In the genomic region with DNA sequence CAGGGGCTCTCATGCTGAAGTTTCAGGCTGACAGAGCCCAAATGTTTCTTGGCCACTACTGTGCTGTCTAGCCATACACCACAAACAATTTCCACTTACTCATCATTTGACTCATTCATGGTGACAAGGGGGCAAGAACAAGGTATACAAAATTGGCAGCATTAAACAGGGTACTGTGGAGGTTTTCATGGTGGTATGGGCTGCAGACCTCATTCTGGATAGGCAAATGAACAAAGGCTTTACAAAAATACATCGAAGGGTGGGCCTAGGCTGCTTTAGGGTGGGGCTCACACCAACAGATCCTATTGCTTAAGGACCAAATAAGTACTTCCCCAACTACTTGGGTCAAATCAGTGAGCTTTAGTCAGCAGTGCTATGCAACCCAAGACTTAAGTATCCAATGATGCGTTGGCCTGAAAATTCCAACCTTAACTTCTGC, we compare ENCODE assay signal across 8 cellular contexts. TPM values are rescaled to one million over a fixed set of nuclear protein-coding genes. Genes with fewer than 3 reads are reported as not detected.
DNase-seq lines count a peak whose midpoint lies in the region; ATAC-seq, FAIRE-seq and TF ChIP-seq lines count a peak whose summit lies in the region.

No MANE protein-coding gene starts in this region.

- H3K27me3 Mint-ChIP-seq in activated T-cell treated with anti-CD3 and anti-CD28 coated beads, Interleukin-2, amount 50 U/mL, for 24 hours, result no peaks in the 10 kb centered on the region

- no peak for FAIRE-seq in GM12892 (lab: Jason Lieb, UNC)

- ATAC-seq in HG03066 (IDR thresholded peaks at IDR 0.05; ENCODE audit: low read depth, unreplicated experiment), result peak; percentile 65

- DNase-seq in activated T-cell treated with anti-CD3 and anti-CD28 coated beads for 24 hours (ENCODE audit: low read depth) (peak; percentile 39), myocyte (ENCODE audit: low read depth) (peak; percentile 50), GM12892 (ENCODE audit: insufficient read length) (no peak), NCI-H526 (lab: John Stamatoyannopoulos, UW) (no peak), NCI-H1417 (lab: John Stamatoyannopoulos, UW) (no peak)
- no peak for DNase-seq in activated T-cell treated with anti-CD3 and anti-CD28 coated beads, Interleukin-2, amount 50 U/mL, for 1 hour
- no peak for DNase-seq in activated T-cell treated with anti-CD3 and anti-CD28 coated beads, Interleukin-2, amount 50 U/mL, for 24 hours

- H3K27ac Mint-ChIP-seq in activated T-cell treated with anti-CD3 and anti-CD28 coated beads, Interleukin-2, amount 50 U/mL, for 24 hours, result peak overlapping the region; percentile 96

- H3K9me3 Mint-ChIP-seq in activated T-cell treated with anti-CD3 and anti-CD28 coated beads, Interleukin-2, amount 50 U/mL, for 24 hours, result no peaks in the 10 kb centered on the region

- H3K4me3 Mint-ChIP-seq in activated T-cell treated with anti-CD3 and anti-CD28 coated beads, Interleukin-2, amount 50 U/mL, for 24 hours, result peak overlapping the region; percentile 48

- no peak for TF ChIP-seq POLR2A in GM12892 (IDR thresholded peaks at IDR 0.05; ENCODE audit: low read depth, low read length)

- peaks cover 94% of the 10 kb centered on the region for H3K4me1 Mint-ChIP-seq in activated T-cell treated with anti-CD3 and anti-CD28 coated beads, Interleukin-2, amount 50 U/mL, for 24 hours (ENCODE audit: low read depth)

- peaks cover 78% of the 10 kb centered on the region for H3K36me3 Mint-ChIP-seq in activated T-cell treated with anti-CD3 and anti-CD28 coated beads, Interleukin-2, amount 50 U/mL, for 24 hours (ENCODE audit: low read depth)

RNA-seq across cellular contexts. Expression of a gene that starts 53.0 kb away (rescaled TPM):
- 19.1 and 21.3 TPM in 2 replicates for total RNA-seq in myocyte
- polyA plus RNA-seq in myocyte (2012), result 13.1 TPM
- 19.8 TPM for polyA plus RNA-seq in GM12892 (2012; ENCODE audit: missing spikeins)

Comparison
In these comparisons a context has a peak if more than half of its experiments do, and no peak if none do; other contexts are left out.
1. DNase-seq: peak in activated T-cell treated with anti-CD3 and anti-CD28 coated beads for 24 hours (single experiment) and myocyte (single experiment); none in activated T-cell treated with anti-CD3 and anti-CD28 coated beads, Interleukin-2, amount 50 U/mL, for 1 hour (single experiment), activated T-cell treated with anti-CD3 and anti-CD28 coated beads, Interleukin-2, amount 50 U/mL, for 24 hours (single experiment), GM12892 (single experiment), NCI-H526 (0 of 2) and NCI-H1417 (0 of 3).